ENCODE assay signal across 8 cellular contexts in genomic region chrX:41010188-41010846, GRCh38.
A peak's percentile ranks its signal among the peaks of the same experiment; 100 is the strongest.
DNase-seq lines count a peak whose midpoint lies in the region; ATAC-seq and TF ChIP-seq lines count a peak whose summit lies in the region.

No MANE protein-coding gene starts in this region.

- peak overlapping the region; percentile 38 for H2AFZ ChIP-seq in MM.1S (ENCODE audit: low read length)

- no peak overlapping the region for H3K9ac ChIP-seq in MM.1S (ENCODE audit: low read length)

- H3K9me2 ChIP-seq in DOHH2 (replicated peaks; ENCODE audit: control insufficient read depth, low read length) (no peaks in the 10 kb centered on the region), MM.1S (replicated peaks; ENCODE audit: insufficient read depth, low read length) (no peaks in the 10 kb centered on the region)

- peak; percentile 69 to 72 for ATAC-seq in activated CD4-positive, CD25-positive, alpha-beta regulatory T cell treated with anti-CD3 and anti-CD28 coated beads, Interleukin-2, amount 50 U/mL, for 24 hours
- no peak for ATAC-seq in HG02870 (IDR thresholded peaks at IDR 0.05; ENCODE audit: unreplicated experiment)
- ATAC-seq in HG02678 (IDR thresholded peaks at IDR 0.05; ENCODE audit: unreplicated experiment) = no peak

- H3K9me3 ChIP-seq in DOHH2 (ENCODE audit: control insufficient read depth, insufficient read depth, low read length) (no peaks in the 10 kb centered on the region), MM.1S (replicated peaks; ENCODE audit: insufficient read depth, low read length) (no peaks in the 10 kb centered on the region)

- no peaks in the 10 kb centered on the region for H4K20me1 ChIP-seq in DOHH2 (ENCODE audit: control insufficient read depth, insufficient read depth, low read depth, low read length)
- no peaks in the 10 kb centered on the region for H4K20me1 ChIP-seq in MM.1S (ENCODE audit: insufficient read depth, low read length)

- H3F3A ChIP-seq in DOHH2 (ENCODE audit: control insufficient read depth, insufficient read depth) = no peaks in the 10 kb centered on the region
- no peaks in the 10 kb centered on the region for H3F3A ChIP-seq in MM.1S (ENCODE audit: insufficient read depth, low read length)

- no peak for DNase-seq in MM.1S
- peak; percentile 13 for DNase-seq in cerebellum (ENCODE audit: low spot score)
- DNase-seq in stimulated activated CD4-positive, alpha-beta T cell treated with anti-CD3 and anti-CD28 coated beads, Interleukin-12 subunit alpha, Interleukin-12 subunit beta, amount 100 ng/mL, for 48 hours (ENCODE audit: low read depth in 2 of 3, low spot score in 1 of 3) = peak in 2 of 3 donors; percentile 5 to 23

- H3K36me3 ChIP-seq in DOHH2 (ENCODE audit: control insufficient read depth, low read length) (no peaks in the 10 kb centered on the region), MM.1S (replicated peaks; ENCODE audit: insufficient read depth, low read length) (no peaks in the 10 kb centered on the region)

- H3K27me3 ChIP-seq in DOHH2 (ENCODE audit: control insufficient read depth, low read length) (peaks cover 6% of the 10 kb centered on the region; the same call in 1 of the 2 replicates), MM.1S (replicated peaks; ENCODE audit: insufficient read depth, low read length) (no peaks in the 10 kb centered on the region), layer of hippocampus (ENCODE audit: control insufficient read depth, insufficient read depth, low read length) (no peaks in the 10 kb centered on the region)

- H3K4me3 ChIP-seq in DOHH2 (ENCODE audit: low read length) (peak overlapping the region; percentile 54), MM.1S (ENCODE audit: low read length) (no peak overlapping the region)

- H3K4me1 ChIP-seq in DOHH2 (ENCODE audit: control insufficient read depth, low read length) (peaks cover 15% of the 10 kb centered on the region), MM.1S (ENCODE audit: low read length) (no peaks in the 10 kb centered on the region)

- H3K4me2 ChIP-seq in DOHH2 (ENCODE audit: low read length) = peak overlapping the region; percentile 65
- H3K4me2 ChIP-seq in MM.1S (ENCODE audit: low read depth, low read length) = no peak overlapping the region

- H3K79me2 ChIP-seq in DOHH2 (ENCODE audit: control insufficient read depth, low read length) = no peaks in the 10 kb centered on the region
- no peaks in the 10 kb centered on the region for H3K79me2 ChIP-seq in MM.1S (ENCODE audit: low read length)

- H3K27ac ChIP-seq in DOHH2 (ENCODE audit: low read depth, low read length) (no peak overlapping the region), MM.1S (ENCODE audit: low read length) (no peak overlapping the region), layer of hippocampus (ENCODE audit: low read depth, low read length) (peak overlapping the region; percentile 82)

- TF ChIP-seq CTCF in DOHH2 (IDR thresholded peaks at IDR 0.05; ENCODE audit: low read depth, low read length, poor library complexity, severe bottlenecking) (no peak), MM.1S (IDR thresholded peaks at IDR 0.05; ENCODE audit: low read length) (no peak)

Comparison
In these comparisons a context has a peak if more than half of its experiments do, and no peak if none do; other contexts are left out.
1. ATAC-seq: peak in activated CD4-positive, CD25-positive, alpha-beta regulatory T cell treated with anti-CD3 and anti-CD28 coated beads, Interleukin-2, amount 50 U/mL, for 24 hours (2 of 2); none in HG02870 (single experiment) and HG02678 (single experiment).